In genomic region chr5:121429761-121430160, GRCh38 we compare ENCODE assay signal across 17 cellular contexts.
DNase-seq lines count a peak whose midpoint lies in the region; ATAC-seq lines count a peak whose summit lies in the region.
"Had no signal": no experiment of that assay in that cellular context is flagged by ENCODE, and none has a peak within 500 bp of the region (broad histone marks: within the 10 kb centered on the region; RNA-seq: fewer than 3 reads in every experiment).

No MANE protein-coding gene starts in this region.

- ATAC-seq in GM21381 (IDR thresholded peaks at IDR 0.05; ENCODE audit: unreplicated experiment): no peak
- ATAC-seq: Panc1 had no signal

- peak; percentile 53 for DNase-seq in HT1080 (ENCODE audit: low read depth)
- DNase-seq in MV-4-11 (lab: John Stamatoyannopoulos, UW): peak; percentile 91
- DNase-seq in OCI-M1 (lab: John Stamatoyannopoulos, UW): peak; percentile 19
- peak; percentile 51 for DNase-seq in fibroblast of peridontal ligament (ENCODE audit: extremely low read depth)
- DNase-seq in activated gamma-delta T cell (lab: John Stamatoyannopoulos, UW): no peak
- DNase-seq in activated CD4-positive, CD25-positive, alpha-beta regulatory T cell (lab: John Stamatoyannopoulos, UW): no peak
- DNase-seq in HCEC 1CT: no peak
- DNase-seq: CD8-positive, alpha-beta memory T cell; GDM1; GOT3; Karpas-422; NCI-H1694; NCI-H2171; NCI-H524 treated with DMSO at 0.1 percent for 48 hours; NCI-H82 had no signal

Comparison
In these comparisons a context has a peak if more than half of its experiments do, and no peak if none do; other contexts are left out.
1. DNase-seq: peak in HT1080 (single experiment), MV-4-11 (single experiment), OCI-M1 (single experiment) and fibroblast of peridontal ligament (single experiment); none in activated gamma-delta T cell (single experiment), activated CD4-positive, CD25-positive, alpha-beta regulatory T cell (0 of 4) and HCEC 1CT (single experiment).